ENCODE assay signal across 24 cellular contexts in genomic region chr13:111397202-111397880, GRCh38.
"Had no signal": no experiment of that assay in that cellular context is flagged by ENCODE, and none has a peak within 500 bp of the region (broad histone marks: within the 10 kb centered on the region; RNA-seq: fewer than 3 reads in every experiment).

No MANE protein-coding gene starts in this region.

- H3K9me3 Mint-ChIP-seq: activated CD4-positive, alpha-beta memory T cell treated with anti-CD3 and anti-CD28 coated beads, Interleukin-2, amount 10 ng/mL, durations not matched to agents 7 days and 5 days; activated CD4-positive, alpha-beta T cell treated with anti-CD3 and anti-CD28 coated beads, Interleukin-2, amount 10 ng/mL, durations not matched to agents 24 days and 14 days; stimulated activated naive CD8-positive, alpha-beta T cell treated with anti-CD3 and anti-CD28 coated beads, Interleukin-15, Interleukin-2, amounts not matched to agents 100 ng/mL and 50 ng/mL, for 24 hours; T-helper 1 cell treated with Interleukin-12 subunit alpha and Interleukin-12 subunit beta and Interleukin-4 antibody, amounts not matched to agents 30 μg/mL and 1 μg/mL, for 36 hours had no signal

- H3K27ac ChIP-seq: heart left ventricle, lower lobe of right lung, neural progenitor cell, ovary, psoas muscle, suprapubic skin, transverse colon had no signal

- H3K4me1 ChIP-seq: heart left ventricle, lower lobe of right lung, neural progenitor cell, psoas muscle, suprapubic skin, transverse colon had no signal

- H3K27me3 ChIP-seq: neural progenitor cell, ovary, suprapubic skin, transverse colon had no signal

- H3K27me3 Mint-ChIP-seq: activated B cell treated with CpG ODN at 0.5 μM for 24 hours; activated CD4-positive, alpha-beta memory T cell treated with anti-CD3 and anti-CD28 coated beads, Interleukin-2, amount 10 ng/mL, durations not matched to agents 7 days and 5 days; activated CD4-positive, alpha-beta T cell treated with anti-CD3 and anti-CD28 coated beads, Interleukin-2, amount 10 ng/mL, durations not matched to agents 24 days and 14 days; stimulated activated naive CD8-positive, alpha-beta T cell treated with anti-CD3 and anti-CD28 coated beads, Interleukin-15, Interleukin-2, amounts not matched to agents 100 ng/mL and 50 ng/mL, for 24 hours had no signal

- H3K36me3 Mint-ChIP-seq: naive B cell, neural progenitor cell had no signal

- H3K4me3 Mint-ChIP-seq: activated B cell treated with CpG ODN at 0.5 μM for 24 hours; activated CD4-positive, alpha-beta memory T cell treated with anti-CD3 and anti-CD28 coated beads, Interleukin-2, amount 10 ng/mL, durations not matched to agents 7 days and 5 days; activated CD4-positive, alpha-beta T cell treated with anti-CD3 and anti-CD28 coated beads, Interleukin-2, amount 10 ng/mL, durations not matched to agents 24 days and 14 days; activated T-cell treated with anti-CD3 and anti-CD28 coated beads, Interleukin-2, amount 50 U/mL, for 4 hours; naive B cell; neural progenitor cell; stimulated activated naive CD8-positive, alpha-beta T cell treated with anti-CD3 and anti-CD28 coated beads, Interleukin-15, Interleukin-2, amounts not matched to agents 100 ng/mL and 50 ng/mL, for 24 hours; T-helper 1 cell treated with Interleukin-12 subunit alpha and Interleukin-12 subunit beta and Interleukin-4 antibody, amounts not matched to agents 30 μg/mL and 1 μg/mL, for 36 hours had no signal

- H3K36me3 ChIP-seq: heart left ventricle, lower lobe of right lung, neural progenitor cell, ovary, suprapubic skin, transverse colon had no signal

- H3K4me1 Mint-ChIP-seq: activated B cell treated with CpG ODN at 0.5 μM for 24 hours; activated CD4-positive, alpha-beta memory T cell treated with anti-CD3 and anti-CD28 coated beads, Interleukin-2, amount 10 ng/mL, durations not matched to agents 7 days and 5 days; activated CD4-positive, alpha-beta T cell treated with anti-CD3 and anti-CD28 coated beads, Interleukin-2, amount 10 ng/mL, durations not matched to agents 24 days and 14 days; naive B cell had no signal

- H3K9me3 ChIP-seq: heart left ventricle, lower lobe of right lung, ovary, psoas muscle, suprapubic skin, transverse colon had no signal

- ATAC-seq: activated T-cell treated with anti-CD3 and anti-CD28 coated beads, Interleukin-2, amount 50 U/mL, for 4 hours; heart left ventricle; left cardiac atrium; lower lobe of right lung; psoas muscle; right cardiac atrium had no signal

- H3K4me3 ChIP-seq: heart left ventricle, lower lobe of right lung, neural progenitor cell, ovary, psoas muscle, suprapubic skin, transverse colon had no signal

- DNase-seq: activated B cell treated with CpG ODN at 0.5 μM for 24 hours; activated CD4-positive, alpha-beta memory T cell treated with anti-CD3 and anti-CD28 coated beads, Interleukin-2, amount 10 ng/mL, durations not matched to agents 7 days and 5 days; activated CD4-positive, alpha-beta T cell treated with anti-CD3 and anti-CD28 coated beads, Interleukin-2, amount 10 ng/mL, durations not matched to agents 24 days and 14 days; activated naive CD4-positive, alpha-beta T cell treated with Interleukin-2 at 50 U/mL for 16 hours; activated T-cell treated with anti-CD3 and anti-CD28 coated beads, Interleukin-2, amount 50 U/mL, for 4 hours; amygdala; cerebellar nuclear complex; cortex of kidney; left cardiac atrium; lower lobe of right lung; mesendoderm; naive B cell; ovary; psoas muscle; right cardiac atrium; stimulated activated CD4-positive, alpha-beta T cell treated with anti-CD3 and anti-CD28 coated beads, Interleukin-12 subunit alpha, Interleukin-12 subunit beta, amount 100 ng/mL, for 4 hours; stimulated activated CD4-positive, alpha-beta T cell treated with anti-CD3 and anti-CD28 coated beads, Interleukin-4, amount 100 ng/mL, for 4 hours; T1000; transverse colon had no signal

- H3K27ac Mint-ChIP-seq: activated B cell treated with CpG ODN at 0.5 μM for 24 hours; activated CD4-positive, alpha-beta memory T cell treated with anti-CD3 and anti-CD28 coated beads, Interleukin-2, amount 10 ng/mL, durations not matched to agents 7 days and 5 days; activated CD4-positive, alpha-beta T cell treated with anti-CD3 and anti-CD28 coated beads, Interleukin-2, amount 10 ng/mL, durations not matched to agents 24 days and 14 days; naive B cell; neural progenitor cell; stimulated activated naive CD8-positive, alpha-beta T cell treated with anti-CD3 and anti-CD28 coated beads, Interleukin-15, Interleukin-2, amounts not matched to agents 100 ng/mL and 50 ng/mL, for 24 hours; T-helper 1 cell treated with Interleukin-12 subunit alpha and Interleukin-12 subunit beta and Interleukin-4 antibody, amounts not matched to agents 30 μg/mL and 1 μg/mL, for 36 hours had no signal
